ENCODE assay signal across 31 cellular contexts in genomic region chr3:78511840-78512239, GRCh38.
"Had no signal": no experiment of that assay in that cellular context is flagged by ENCODE, and none has a peak within 500 bp of the region (broad histone marks: within the 10 kb centered on the region; RNA-seq: fewer than 3 reads in every experiment).

No MANE protein-coding gene starts in this region.

- H3K36me3 Mint-ChIP-seq: stimulated activated memory B cell treated with anti-CD40 and anti-IgM and Interleukin-4, amounts not matched to agents 10 μg/mL and 1 μg/mL and 100 μg/mL, for 72 hours; type B pancreatic cell had no signal

- H3K27me3 Mint-ChIP-seq: progenitor cell of endocrine pancreas; stimulated activated memory B cell treated with anti-CD40 and anti-IgM and Interleukin-4, amounts not matched to agents 10 μg/mL and 1 μg/mL and 100 μg/mL, for 72 hours; stimulated activated naive CD8-positive, alpha-beta T cell treated with anti-CD3 and anti-CD28 coated beads, Interleukin-15, amount 100 ng/mL, for 72 hours; type B pancreatic cell had no signal

- H3K9me3 Mint-ChIP-seq: nephron; neural progenitor cell; stimulated activated memory B cell treated with anti-CD40 and anti-IgM and Interleukin-4, amounts not matched to agents 10 μg/mL and 1 μg/mL and 100 μg/mL, for 72 hours had no signal

- H3K4me1 Mint-ChIP-seq: natural killer cell; stimulated activated memory B cell treated with anti-CD40 and anti-IgM and Interleukin-4, amounts not matched to agents 10 μg/mL and 1 μg/mL and 100 μg/mL, for 72 hours; stimulated activated naive CD8-positive, alpha-beta T cell treated with anti-CD3 and anti-CD28 coated beads, Interleukin-15, amount 100 ng/mL, for 72 hours had no signal

- DNase-seq: natural killer cell; occipital lobe; ovary; posterior cingulate gyrus; psoas muscle; right cardiac atrium; spleen; stimulated activated CD4-positive, alpha-beta T cell treated with anti-CD3 and anti-CD28 coated beads, Interleukin-12 subunit alpha, Interleukin-12 subunit beta, amount 100 ng/mL, for 4 hours; stimulated activated CD4-positive, alpha-beta T cell treated with anti-CD3 and anti-CD28 coated beads, Interleukin-1b, Interleukin-23, amount 100 ng/mL, for 48 hours; stimulated activated CD4-positive, alpha-beta T cell treated with anti-CD3 and anti-CD28 coated beads, Interleukin-4, amount 100 ng/mL, for 1 hour; stimulated activated CD4-positive, alpha-beta T cell treated with anti-CD3 and anti-CD28 coated beads, Interleukin-4, amount 100 ng/mL, for 4 hours; stimulated activated CD8-positive, alpha-beta memory T cell treated with anti-CD3 and anti-CD28 coated beads, Interleukin-4, amount 100 ng/mL, for 48 hours; stimulated activated naive CD4-positive, alpha-beta T cell; stimulated activated naive CD8-positive, alpha-beta T cell treated with anti-CD3 and anti-CD28 coated beads, Interleukin-15, amount 100 ng/mL, for 72 hours; stimulated activated naive CD8-positive, alpha-beta T cell treated with anti-CD3 and anti-CD28 coated beads, Interleukin-15, Interleukin-2, amounts not matched to agents 100 U/mL and 50 U/mL, for 24 hours; substantia nigra; testis; tibial artery; transverse colon; upper lobe of right lung; uterus had no signal

- H3K9ac ChIP-seq: neural progenitor cell, parathyroid adenoma had no signal

- H3K9me3 ChIP-seq: ovary, psoas muscle, suprapubic skin, testis, tibial artery, transverse colon, upper lobe of right lung, uterus had no signal

- H3K36me3 ChIP-seq: neural progenitor cell, ovary, spleen, suprapubic skin, tibial artery, transverse colon, upper lobe of right lung, uterus had no signal

- H3K27ac ChIP-seq: neural progenitor cell, ovary, parathyroid adenoma, psoas muscle, skin epidermis, spleen, suprapubic skin, testis, tibial artery, transverse colon, upper lobe of right lung, uterus had no signal

- H3K27me3 ChIP-seq: neural progenitor cell, ovary, spleen, suprapubic skin, testis, tibial artery, transverse colon, upper lobe of right lung, uterus had no signal

- H3K4me3 ChIP-seq: neural progenitor cell, ovary, psoas muscle, skin epidermis, smooth muscle cell, spleen, suprapubic skin, testis, tibial artery, transverse colon, upper lobe of right lung, uterus had no signal

- H3K79me2 ChIP-seq: parathyroid adenoma had no signal

- H3K4me2 ChIP-seq: neural progenitor cell, smooth muscle cell had no signal

- ATAC-seq: natural killer cell; psoas muscle; right cardiac atrium; sciatic nerve; stimulated activated memory B cell treated with anti-CD40 and anti-IgM and Interleukin-4, amounts not matched to agents 10 μg/mL and 1 μg/mL and 100 μg/mL, for 72 hours; stimulated activated naive CD8-positive, alpha-beta T cell treated with anti-CD3 and anti-CD28 coated beads, Interleukin-15, amount 100 ng/mL, for 72 hours; stimulated activated naive CD8-positive, alpha-beta T cell treated with anti-CD3 and anti-CD28 coated beads, Interleukin-15, Interleukin-2, amounts not matched to agents 100 U/mL and 50 U/mL, for 24 hours; upper lobe of right lung had no signal

- H3K27ac Mint-ChIP-seq: natural killer cell; nephron; neural progenitor cell; progenitor cell of endocrine pancreas; stimulated activated memory B cell treated with anti-CD40 and anti-IgM and Interleukin-4, amounts not matched to agents 10 μg/mL and 1 μg/mL and 100 μg/mL, for 72 hours; stimulated activated naive CD8-positive, alpha-beta T cell treated with anti-CD3 and anti-CD28 coated beads, Interleukin-15, amount 100 ng/mL, for 72 hours; type B pancreatic cell had no signal

- H3K4me3 Mint-ChIP-seq: natural killer cell; nephron; neural progenitor cell; stimulated activated memory B cell treated with anti-CD40 and anti-IgM and Interleukin-4, amounts not matched to agents 10 μg/mL and 1 μg/mL and 100 μg/mL, for 72 hours; stimulated activated naive CD8-positive, alpha-beta T cell treated with anti-CD3 and anti-CD28 coated beads, Interleukin-15, amount 100 ng/mL, for 72 hours; type B pancreatic cell had no signal

- H3K4me1 ChIP-seq: neural progenitor cell, psoas muscle, spleen, suprapubic skin, testis, tibial artery, transverse colon, uterus had no signal

- H2AFZ ChIP-seq: neural progenitor cell, parathyroid adenoma had no signal
